In genomic region chr4:189989941-189990340, GRCh38 we compare ENCODE assay signal across 8 cellular contexts. TPM values are rescaled to one million over a fixed set of nuclear protein-coding genes. Genes with fewer than 3 reads are reported as not detected.
"Had no signal": no experiment of that assay in that cellular context is flagged by ENCODE, and none has a peak within 500 bp of the region (broad histone marks: within the 10 kb centered on the region; RNA-seq: fewer than 3 reads in every experiment).

No MANE protein-coding gene starts in this region.

RNA-seq across cellular contexts. Expression of gene FRG2, which starts 37.1 kb away (rescaled TPM):
- total RNA-seq: OCI-LY7, PC-9, Peyer's patch, Right ventricle myocardium inferior, Right ventricle myocardium superior, SJSA1, T-cell had no signal
- polyA plus RNA-seq: SK-N-SH had no signal
